Comparison of ENCODE assay signal across 18 cellular contexts in genomic region chr4:159540501-159540900, GRCh38.
"Had no signal": no experiment of that assay in that cellular context is flagged by ENCODE, and none has a peak within 500 bp of the region (broad histone marks: within the 10 kb centered on the region; RNA-seq: fewer than 3 reads in every experiment).

No MANE protein-coding gene starts in this region.

- H3K9me3 Mint-ChIP-seq: activated CD4-positive, alpha-beta T cell treated with anti-CD3 and anti-CD28 coated beads, Interleukin-2, amount 10 ng/mL, durations not matched to agents 24 days and 14 days had no signal

- H3K36me3 Mint-ChIP-seq: type B pancreatic cell had no signal

- H3K4me1 Mint-ChIP-seq: activated B cell treated with CpG ODN at 0.5 μM for 24 hours; activated CD4-positive, alpha-beta T cell treated with anti-CD3 and anti-CD28 coated beads, Interleukin-2, amount 10 ng/mL, durations not matched to agents 24 days and 14 days; central memory CD8-positive, alpha-beta T cell; naive thymus-derived CD8-positive, alpha-beta T cell; stimulated activated memory B cell treated with anti-CD40 and anti-IgM and Interleukin-4, amounts not matched to agents 10 μg/mL and 1 μg/mL and 100 μg/mL, for 72 hours; T-helper 17 cell had no signal

- DNase-seq: activated B cell treated with CpG ODN at 0.5 μM for 24 hours; activated CD4-positive, alpha-beta T cell treated with anti-CD3 and anti-CD28 coated beads, Interleukin-2, amount 10 ng/mL, durations not matched to agents 24 days and 14 days; activated CD8-positive, alpha-beta memory T cell treated with anti-CD3 and anti-CD28 coated beads for 24 hours; activated naive CD4-positive, alpha-beta T cell treated with anti-CD3 and anti-CD28 coated beads for 36 hours; effector memory CD8-positive, alpha-beta T cell; hippocampal formation; left cardiac atrium; naive thymus-derived CD8-positive, alpha-beta T cell; nucleus accumbens; right cardiac atrium; spleen; stimulated activated CD4-positive, alpha-beta T cell treated with anti-CD3 and anti-CD28 coated beads, Interleukin-1b, Interleukin-23, amount 100 ng/mL, for 48 hours; T-helper 17 cell had no signal

- ATAC-seq: effector memory CD8-positive, alpha-beta T cell; left cardiac atrium; naive thymus-derived CD8-positive, alpha-beta T cell; right cardiac atrium; stimulated activated memory B cell treated with anti-CD40 and anti-IgM and Interleukin-4, amounts not matched to agents 10 μg/mL and 1 μg/mL and 100 μg/mL, for 72 hours; T-helper 17 cell had no signal

- H3K4me3 ChIP-seq: lung, spleen had no signal

- H3K27me3 Mint-ChIP-seq: activated B cell treated with CpG ODN at 0.5 μM for 24 hours; activated CD4-positive, alpha-beta T cell treated with anti-CD3 and anti-CD28 coated beads, Interleukin-2, amount 10 ng/mL, durations not matched to agents 24 days and 14 days; brain; central memory CD8-positive, alpha-beta T cell; effector memory CD8-positive, alpha-beta T cell; stimulated activated memory B cell treated with anti-CD40 and anti-IgM and Interleukin-4, amounts not matched to agents 10 μg/mL and 1 μg/mL and 100 μg/mL, for 72 hours had no signal

- H3K4me1 ChIP-seq: spleen had no signal

- H3K4me3 Mint-ChIP-seq: activated B cell treated with CpG ODN at 0.5 μM for 24 hours; activated CD4-positive, alpha-beta T cell treated with anti-CD3 and anti-CD28 coated beads, Interleukin-2, amount 10 ng/mL, durations not matched to agents 24 days and 14 days; activated naive CD4-positive, alpha-beta T cell treated with anti-CD3 and anti-CD28 coated beads for 36 hours; brain; central memory CD8-positive, alpha-beta T cell; effector memory CD8-positive, alpha-beta T cell; naive thymus-derived CD8-positive, alpha-beta T cell; stimulated activated memory B cell treated with anti-CD40 and anti-IgM and Interleukin-4, amounts not matched to agents 10 μg/mL and 1 μg/mL and 100 μg/mL, for 72 hours; T-helper 17 cell; type B pancreatic cell had no signal

- H3K27ac ChIP-seq: spleen had no signal

- H3K27ac Mint-ChIP-seq: activated B cell treated with CpG ODN at 0.5 μM for 24 hours; activated CD4-positive, alpha-beta T cell treated with anti-CD3 and anti-CD28 coated beads, Interleukin-2, amount 10 ng/mL, durations not matched to agents 24 days and 14 days; activated naive CD4-positive, alpha-beta T cell treated with anti-CD3 and anti-CD28 coated beads for 36 hours; effector memory CD8-positive, alpha-beta T cell; naive thymus-derived CD8-positive, alpha-beta T cell; stimulated activated memory B cell treated with anti-CD40 and anti-IgM and Interleukin-4, amounts not matched to agents 10 μg/mL and 1 μg/mL and 100 μg/mL, for 72 hours; T-helper 17 cell; type B pancreatic cell had no signal

- H3K27me3 ChIP-seq: spleen had no signal

- H3K36me3 ChIP-seq: spleen had no signal
